8 cellular contexts compared by ENCODE assay signal in genomic region chr1:52368383-52369172, GRCh38. TPM values are rescaled to one million over a fixed set of nuclear protein-coding genes. Genes with fewer than 3 reads are reported as not detected.
A peak's percentile ranks its signal among the peaks of the same experiment; 100 is the strongest.
DNase-seq lines count a peak whose midpoint lies in the region; ATAC-seq, FAIRE-seq and TF ChIP-seq lines count a peak whose summit lies in the region.

No MANE protein-coding gene starts in this region.

- no CpG with 5 or more reads among the region's 51 CpGs for WGBS in neuronal stem cell (ENCODE audit: extremely low coverage in 2 of 2, insufficient read length in 2 of 2, insufficient replicate concordance in 1 of 2), 2 donors
- 9% methylated on average over 25 to 38 of the region's 51 CpGs for WGBS in tibial nerve, 2 donors

- H2BK120ac ChIP-seq in neuronal stem cell (ENCODE audit: low read depth, low read length) = no peak overlapping the region

- H3K4me2 ChIP-seq in BLaER1 = peak overlapping the region; percentile 93
- peak overlapping the region; percentile 87 for H3K4me2 ChIP-seq in PC-3 (ENCODE audit: low read length)
- H3K4me2 ChIP-seq in neuronal stem cell (ENCODE audit: insufficient read depth, low read length, poor library complexity, severe bottlenecking) = peak overlapping the region; percentile 45

- peak overlapping the region; percentile 65 for H3K4me3 ChIP-seq in BLaER1
- peak overlapping the region; percentile 73 for H3K4me3 ChIP-seq in PC-3 (ENCODE audit: low read length)
- peak overlapping the region in 1 of 2 donors; percentile 81 for H3K4me3 ChIP-seq in neuronal stem cell (ENCODE audit: low read length in 2 of 2)
- H3K4me3 ChIP-seq in tibial nerve = peak overlapping the region; percentile 20 to 52 (median 36)

- no peak for TF ChIP-seq EP300 in tibial nerve (IDR thresholded peaks at IDR 0.05)

- no peak overlapping the region for H3K4ac ChIP-seq in neuronal stem cell (ENCODE audit: low read length)

- H2AFZ ChIP-seq in PC-3 (ENCODE audit: low read length) (peak overlapping the region; percentile 88), neuronal stem cell (ENCODE audit: low read length) (no peak overlapping the region)

- intact Hi-C loops in PC-3 (cut with micrococcal nuclease) = loop anchor here (5.0 kb wide), 3 partner anchors 226 to 311 kb away; partner anchors contain the start of genes BTF3L4, TXNDC12 and ZFYVE9

- TSS peak; percentile 34 for BruUV-seq in PC-3 (replicated peaks; lab: Mats Ljungman, UMichigan)

- H3K4me1 ChIP-seq in BLaER1 (peaks cover 30% of the 10 kb centered on the region), PC-3 (ENCODE audit: insufficient read depth, low read length) (peaks cover 20% of the 10 kb centered on the region), foreskin keratinocyte (peaks cover 6% of the 10 kb centered on the region), neuronal stem cell (ENCODE audit: control insufficient read depth in 2 of 2, insufficient read depth in 1 of 2, low read depth in 1 of 2, low read length in 2 of 2) (peaks cover 5 to 8% of the 10 kb centered on the region in 2 donors), tibial nerve (peaks cover 0 to 32% (median 16%) of the 10 kb centered on the region in 4 donors)

- H2BK15ac ChIP-seq in neuronal stem cell (ENCODE audit: low read length) = no peak overlapping the region

- TF ChIP-seq POLR2A in tibial nerve (IDR thresholded peaks at IDR 0.05) = no peak

- CTCF ChIA-PET in PC-3 (lab: Charles Lee) = interaction anchor here (0.6 kb wide), 1 partner anchor 38 kb away, joined by 8 read pairs; no protein-coding TSS in a partner anchor

- H3F3A ChIP-seq in PC-3 (ENCODE audit: low read length, unreplicated experiment) = no peaks in the 10 kb centered on the region

- H3K18ac ChIP-seq in neuronal stem cell (ENCODE audit: low read length) = peak overlapping the region; percentile 85

- peaks cover 12% of the 10 kb centered on the region for H3K79me1 ChIP-seq in neuronal stem cell (ENCODE audit: low read depth, low read length)

- ATAC-seq in PC-3 = peak; percentile 33
- peak; percentile 34 for ATAC-seq in foreskin keratinocyte
- no peak for ATAC-seq in GM19455 (IDR thresholded peaks at IDR 0.05; ENCODE audit: unreplicated experiment)

- H3K79me2 ChIP-seq in PC-3 (ENCODE audit: low read length) = peaks cover 19% of the 10 kb centered on the region

- H3K9me2 ChIP-seq in PC-3 (replicated peaks; ENCODE audit: low read length) = no peaks in the 10 kb centered on the region

- TF ChIP-seq CTCF in PC-3 (conservative IDR thresholded peaks at IDR 0.05; ENCODE audit: low read depth, low read length) (peak; percentile 28; the same call in 1 of the 2 replicates), foreskin keratinocyte (conservative IDR thresholded peaks at IDR 0.05) (peak; percentile 38), tibial nerve (IDR thresholded peaks at IDR 0.05) (peak in 1 of 5 experiments; percentile 14)

- DNase-seq in HTR-8/SVneo (ENCODE audit: insufficient read length, low spot score) (peak; percentile 48), PC-3 (peak; percentile 76), activated gamma-delta T cell treated with Interleukin-2 at 50 U/mL for 16 hours (peak; percentile 46), foreskin keratinocyte (peak; percentile 89 to 92), neuronal stem cell (ENCODE audit: low spot score) (peak; percentile 54), tibial nerve (ENCODE audit: low spot score in 2 of 2) (no peak)

- POLR2A ChIA-PET in PC-3 (lab: Charles Lee; ENCODE audit: unreplicated experiment) = interaction anchor here (0.6 to 0.7 kb wide), 2 partner anchors 24 to 1396 kb away, joined by 3 to 6 read pairs; no protein-coding TSS in a partner anchor

- H3K27ac ChIP-seq in BLaER1 = no peak overlapping the region
- no peak overlapping the region for H3K27ac ChIP-seq in PC-3 (ENCODE audit: low read length)
- peak overlapping the region; percentile 37 for H3K27ac ChIP-seq in foreskin keratinocyte
- no peak overlapping the region for H3K27ac ChIP-seq in neuronal stem cell (replicated peaks; ENCODE audit: low read length)
- H3K27ac ChIP-seq in tibial nerve = peak overlapping the region in 3 of 4 donors; percentile 1 to 53 (median 46)

- H2BK12ac ChIP-seq in neuronal stem cell (ENCODE audit: low read length) = no peak overlapping the region

- no peak overlapping the region for H3K14ac ChIP-seq in neuronal stem cell (ENCODE audit: low read length)

- H3K9me3 ChIP-seq in BLaER1 (no peaks in the 10 kb centered on the region), PC-3 (ENCODE audit: low read length) (no peaks in the 10 kb centered on the region), neuronal stem cell (replicated peaks in 1 of 2; ENCODE audit: control insufficient read depth in 2 of 2, insufficient read depth in 1 of 2, low read depth in 1 of 2, low read length in 2 of 2) (peaks cover 0 to 2% of the 10 kb centered on the region in 2 donors), tibial nerve (no peaks in the 10 kb centered on the region)

- peak overlapping the region; percentile 9 for H3K23ac ChIP-seq in neuronal stem cell (ENCODE audit: low read depth, low read length, poor library complexity)

- H3K9ac ChIP-seq in BLaER1 (peak overlapping the region; percentile 67), PC-3 (ENCODE audit: low read length) (peak overlapping the region; percentile 36), neuronal stem cell (ENCODE audit: low read depth, low read length, poor library complexity) (peak overlapping the region; percentile 63)

- H3K36me3 ChIP-seq in BLaER1 (peaks cover 34% of the 10 kb centered on the region), PC-3 (ENCODE audit: low read depth, low read length) (peaks cover 9% of the 10 kb centered on the region; the same call in 1 of the 2 replicates), neuronal stem cell (replicated peaks in 1 of 2; ENCODE audit: control insufficient read depth in 2 of 2, insufficient read depth in 2 of 2, low read length in 2 of 2) (peaks cover 7 to 44% of the 10 kb centered on the region in 2 donors), tibial nerve (peaks cover 0 to 6% (median 0%) of the 10 kb centered on the region in 3 donors)

- H2AK5ac ChIP-seq in neuronal stem cell (ENCODE audit: low read depth, low read length) = no peak overlapping the region

- FAIRE-seq in HTR-8/SVneo (lab: Jason Lieb, UNC) = peak; percentile 36

- H3K27me3 ChIP-seq in BLaER1 = peaks cover 4% of the 10 kb centered on the region; the same call in 1 of the 2 replicates
- no peaks in the 10 kb centered on the region for H3K27me3 ChIP-seq in PC-3 (ENCODE audit: low read length)
- H3K27me3 ChIP-seq in foreskin keratinocyte = no peaks in the 10 kb centered on the region
- H3K27me3 ChIP-seq in neuronal stem cell (ENCODE audit: control insufficient read depth in 3 of 3, insufficient read depth in 3 of 3, low read depth in 1 of 3, low read length in 3 of 3) = no peaks in the 10 kb centered on the region
- no peaks in the 10 kb centered on the region for H3K27me3 ChIP-seq in tibial nerve

- no peak overlapping the region for H4K91ac ChIP-seq in neuronal stem cell (ENCODE audit: low read depth, low read length, poor library complexity)

- H4K20me1 ChIP-seq in BLaER1 (peaks cover 8% of the 10 kb centered on the region; the same call in 1 of the 2 replicates), PC-3 (ENCODE audit: low read length) (no peaks in the 10 kb centered on the region)

- no peak overlapping the region for H2BK5ac ChIP-seq in neuronal stem cell (ENCODE audit: low read length)

- H4K8ac ChIP-seq in neuronal stem cell (ENCODE audit: low read depth, low read length) = no peak overlapping the region

RNA-seq across cellular contexts. Expression of gene CC2D1B, which starts 2.6 kb away (rescaled TPM):
- 26.0 and 26.8 TPM in 2 replicates for total RNA-seq in PC-3 (2014; rRNA removed)
- total RNA-seq in foreskin keratinocyte = 28.6 and 28.8 TPM in 2 replicates
- 17.3 and 18.5 TPM in 2 replicates for polyA plus RNA-seq in foreskin keratinocyte
- 6.9 TPM for polyA plus RNA-seq in neuronal stem cell (2013, experiment 1 of 2)
- 7.4 TPM for polyA plus RNA-seq in neuronal stem cell (2013, experiment 2 of 2)
- 10 to 100 TPM; 44.0 to 63.5 (median 57.1) TPM for total RNA-seq in tibial nerve

RNA-seq across cellular contexts. Expression of gene ORC1, which starts 35.6 kb away (rescaled TPM):
- total RNA-seq in PC-3 (2014; rRNA removed) (23.7 and 28.9 TPM in 2 replicates), foreskin keratinocyte (17.7 and 20.6 TPM in 2 replicates), tibial nerve (under 1 TPM; 0.22 to 0.84 (median 0.35) TPM)
- polyA plus RNA-seq in foreskin keratinocyte = 8.0 and 10.8 TPM in 2 replicates
- polyA plus RNA-seq in neuronal stem cell (2013, experiment 1 of 2) = 22.5 TPM
- polyA plus RNA-seq in neuronal stem cell (2013, experiment 2 of 2) = 22.8 TPM

RNA-seq across cellular contexts. Expression of gene PRPF38A, which starts 35.8 kb away (rescaled TPM):
- total RNA-seq in PC-3 (2014; rRNA removed) (14.5 and 15.2 TPM in 2 replicates), foreskin keratinocyte (16.5 and 18.9 TPM in 2 replicates), tibial nerve (10 to 100 TPM; 10.0 to 21.4 (median 14.4) TPM)
- 19.5 and 20.5 TPM in 2 replicates for polyA plus RNA-seq in foreskin keratinocyte
- 49.0 TPM for polyA plus RNA-seq in neuronal stem cell (2013, experiment 1 of 2)
- polyA plus RNA-seq in neuronal stem cell (2013, experiment 2 of 2) = 48.1 TPM

Comparison
In these comparisons a context has a peak if more than half of its experiments do, and no peak if none do; other contexts are left out.
1. H3K27ac ChIP-seq: peak in foreskin keratinocyte (single experiment) and tibial nerve (3 of 4); none in BLaER1 (single experiment), PC-3 (single experiment) and neuronal stem cell (single experiment).
2. DNase-seq: peak in HTR-8/SVneo (single experiment), PC-3 (single experiment), activated gamma-delta T cell treated with Interleukin-2 at 50 U/mL for 16 hours (single experiment), foreskin keratinocyte (2 of 2) and neuronal stem cell (single experiment); none in tibial nerve (0 of 2).
3. RNA of gene ORC1, which starts 35.6 kb away (total RNA-seq): 23.7 to 28.9 TPM in PC-3 and 17.7 to 20.6 TPM in foreskin keratinocyte; 0.22 to 0.84 TPM in tibial nerve; every median in the first group is over 10 times any median in the second.
4. Peak in every context shown above with its lines, with median percentiles within 50 percentile points of each other: H3K4me2 ChIP-seq and H3K9ac ChIP-seq.